In genomic region chr7:77791336-77791735, GRCh38 we compare ENCODE assay signal across 14 cellular contexts. TPM values are rescaled to one million over a fixed set of nuclear protein-coding genes. Genes with fewer than 3 reads are reported as not detected.
DNase-seq lines count a peak whose midpoint lies in the region; ATAC-seq, FAIRE-seq and TF ChIP-seq lines count a peak whose summit lies in the region.
"Had no signal": no experiment of that assay in that cellular context is flagged by ENCODE, and none has a peak within 500 bp of the region (broad histone marks: within the 10 kb centered on the region; RNA-seq: fewer than 3 reads in every experiment).

No MANE protein-coding gene starts in this region.

- TF ChIP-seq EP300 in HepG2 (IDR thresholded peaks at IDR 0.05; ENCODE audit: low read depth in 2 of 2, low read length in 2 of 2), result no peak
- TF ChIP-seq EP300 in HepG2 (CRISPR knock-in tag; IDR thresholded peaks at IDR 0.05; ENCODE audit: borderline replicate concordance), result no peak

- no peaks in the 10 kb centered on the region; the same call in 1 of the 2 replicates for H3K9me3 ChIP-seq in HepG2 (ENCODE audit: low read length)
- no peaks in the 10 kb centered on the region for H3K9me3 ChIP-seq in right lobe of liver
- H3K9me3 ChIP-seq in vagina, result no peaks in the 10 kb centered on the region
- no peaks in the 10 kb centered on the region for H3K9me3 ChIP-seq in T-helper 17 cell (ENCODE audit: control insufficient read depth, low read length, poor library complexity, severe bottlenecking)

- no peak overlapping the region for H3K9ac ChIP-seq in HepG2 (ENCODE audit: insufficient read depth, low read depth, low read length)

- H3K36me3 ChIP-seq in HepG2 (replicated peaks in 1 of 2; ENCODE audit: control insufficient read depth in 1 of 2, insufficient read depth in 2 of 2, low read length in 2 of 2) (peaks cover 0 to 6% of the 10 kb centered on the region in 2 experiments; a peak in 3 of 5 replicates), right lobe of liver (no peaks in the 10 kb centered on the region), vagina (no peaks in the 10 kb centered on the region)
- H3K36me3 ChIP-seq: brain microvascular endothelial cell had no signal

- peaks cover 16% of the 10 kb centered on the region for H3K4me1 Mint-ChIP-seq in T-helper 17 cell

- intact Hi-C loops in HepG2 (cut with micrococcal nuclease; ENCODE audit: unreplicated experiment), result no loop called here
- intact Hi-C loops in right lobe of liver (cut with DNase I), result no loop called here
- intact Hi-C loops in vagina (cut with DNase I), result no loop called here

- no peak overlapping the region for H3K4me2 ChIP-seq in HepG2 (ENCODE audit: low read depth, low read length)

- H3K27ac ChIP-seq in HepG2 (ENCODE audit: extremely low read length, insufficient read depth, low read length) (no peak overlapping the region), right lobe of liver (peak overlapping the region in 1 of 3 donors; percentile 8), epithelial cell of prostate (peak overlapping the region; percentile 19), vagina (peak overlapping the region; percentile 3)
- H3K27ac ChIP-seq: brain microvascular endothelial cell, foreskin keratinocyte had no signal

- TF ChIP-seq RAD21 in HepG2 (CRISPR knock-in tag; IDR thresholded peaks at IDR 0.05), result no peak

- no peaks in the 10 kb centered on the region for H4K20me1 ChIP-seq in HepG2 (ENCODE audit: insufficient read depth, low read length)

- no peak overlapping the region for H3K4me3 ChIP-seq in HepG2 (replicated peaks in 1 of 3; ENCODE audit: insufficient read depth in 1 of 3, low read depth in 2 of 3, low read length in 3 of 3)
- H3K4me3 ChIP-seq in right lobe of liver, result no peak overlapping the region
- H3K4me3 ChIP-seq in vagina, result no peak overlapping the region
- H3K4me3 ChIP-seq: spleen had no signal

- peaks cover 10% of the 10 kb centered on the region for H3K79me2 ChIP-seq in HepG2 (ENCODE audit: insufficient read depth, low read length)

- BruUV-seq in HepG2 (replicated peaks; lab: Mats Ljungman, UMichigan), result no TSS peak

- H3K27me3 ChIP-seq in HepG2 (ENCODE audit: control insufficient read depth in 1 of 2, insufficient read depth in 2 of 2, low read length in 2 of 2), result no peaks in the 10 kb centered on the region
- no peaks in the 10 kb centered on the region for H3K27me3 ChIP-seq in right lobe of liver
- H3K27me3 ChIP-seq in vagina, result no peaks in the 10 kb centered on the region
- H3K27me3 ChIP-seq: brain microvascular endothelial cell, foreskin keratinocyte, spleen had no signal

- no peak for TF ChIP-seq POLR2A in HepG2 (IDR thresholded peaks at IDR 0.05; ENCODE audit: insufficient read depth in 1 of 2, low read depth in 2 of 2, low read length in 2 of 2)
- TF ChIP-seq POLR2A in right lobe of liver (IDR thresholded peaks at IDR 0.05), result no peak
- TF ChIP-seq POLR2A in vagina (IDR thresholded peaks at IDR 0.05), result no peak

- TF ChIP-seq CTCF in HepG2 (CRISPR knock-in tag; IDR thresholded peaks at IDR 0.05) (no peak), right lobe of liver (IDR thresholded peaks at IDR 0.05) (no peak), vagina (IDR thresholded peaks at IDR 0.05) (no peak)

- 92% methylated on average over 6 of the region's 6 CpGs for WGBS in HepG2 (ENCODE audit: low lambda C conversion rate)
- 65% methylated on average over 6 of the region's 6 CpGs for WGBS in right lobe of liver (ENCODE audit: insufficient coverage, low coverage, low lambda C conversion rate, missing lambda C conversion rate)

- CTCF ChIA-PET in HepG2 (lab: Yijun Ruan, JAX; ENCODE audit: low intra/inter-chr PET ratio, low total read pairs), result no interaction called here

- no peak overlapping the region for H3K4me3 Mint-ChIP-seq in T-helper 17 cell

- POLR2A ChIA-PET in HepG2 (lab: Yijun Ruan, JAX), result no interaction called here

- no peak overlapping the region for H2AFZ ChIP-seq in HepG2 (ENCODE audit: low read length)

- no peaks in the 10 kb centered on the region for H3K27me3 Mint-ChIP-seq in T-helper 17 cell

- FAIRE-seq in HepG2 (lab: Jason Lieb, UNC), result no peak

- peaks cover 5% of the 10 kb centered on the region for H3K4me1 ChIP-seq in HepG2 (ENCODE audit: insufficient read depth, low read length)
- peaks cover 0 to 13% (median 0%) of the 10 kb centered on the region in 4 donors for H3K4me1 ChIP-seq in right lobe of liver
- H3K4me1 ChIP-seq in vagina, result peaks cover 17% of the 10 kb centered on the region
- H3K4me1 ChIP-seq: foreskin keratinocyte had no signal

- DNase-seq in HepG2 (ENCODE audit: low spot score), result no peak
- DNase-seq in right lobe of liver, result no peak
- peak; percentile 40 for DNase-seq in NCI-H460 (ENCODE audit: extremely low read depth, low read depth)
- DNase-seq in epithelial cell of prostate (ENCODE audit: low read depth, low spot score), result no peak
- DNase-seq in vagina (ENCODE audit: extremely low spot score in 2 of 2), result no peak
- DNase-seq in T-helper 17 cell, result no peak
- DNase-seq in NOMO-1 treated with dmso at 0.1 percent for 144 hours (lab: John Stamatoyannopoulos, UW; ENCODE audit: unreplicated experiment), result no peak
- DNase-seq: activated gamma-delta T cell treated with Interleukin-2 at 50 U/mL for 16 hours; brain microvascular endothelial cell; effector CD4-positive, alpha-beta T cell; foreskin keratinocyte; NCI-H524; spleen had no signal

- ATAC-seq in HepG2 (no peak), right lobe of liver (no peak), HG02642 (IDR thresholded peaks at IDR 0.05; ENCODE audit: poor library complexity, unreplicated experiment) (no peak), T-helper 17 cell (no peak)
- ATAC-seq: foreskin keratinocyte had no signal

- H3K27ac Mint-ChIP-seq in T-helper 17 cell, result no peak overlapping the region

- in situ Hi-C loops in HepG2 (cut with HindIII; ENCODE audit: extremely low pct_ligation_motif_present, low pct_unique_long_range_greater_than_20kb), result no loop called here

- H3K36me3 Mint-ChIP-seq in T-helper 17 cell (ENCODE audit: low read depth), result peaks cover 4% of the 10 kb centered on the region

TF ChIP-seq in HepG2, 621 proteins besides CTCF, POLR2A, EP300 and RAD21 (continues in another document):
- TF ChIP-seq ISX (CRISPR knock-in tag; conservative IDR thresholded peaks at IDR 0.05), result no peak

RNA-seq across cellular contexts. Expression of gene TMEM60, which starts 6.9 kb away (rescaled TPM):
- total RNA-seq in HepG2 (2016; rRNA removed; fragmentation: Illumina TruSeq; extraction: Trizol), result 25.6 and 26.9 TPM in 2 replicates
- total RNA-seq in HepG2 (2016; cell fraction: cytosol; rRNA removed; fragmentation: Illumina TruSeq; extraction: Trizol; ENCODE audit: low read depth), result 17.9 and 19.9 TPM in 2 replicates
- 26.6 and 27.6 TPM in 2 replicates for total RNA-seq in HepG2 (2016; cell fraction: insoluble cytoplasmic fraction; rRNA removed; fragmentation: Illumina TruSeq; extraction: Trizol)
- 31.1 and 33.1 TPM in 2 replicates for total RNA-seq in HepG2 (2016; cell fraction: membrane; rRNA removed; fragmentation: Illumina TruSeq; extraction: Trizol)
- total RNA-seq in HepG2 (2016; cell fraction: nucleus; rRNA removed; fragmentation: Illumina TruSeq; extraction: Trizol), result 15.4 and 16.4 TPM in 2 replicates
- polyA plus RNA-seq in HepG2 (2011; rRNA removed), result 20.8 and 27.7 TPM in 2 replicates
- 12.3 and 20.7 TPM in 2 replicates for polyA plus RNA-seq in HepG2 (2011; cell fraction: cytosol; rRNA removed)
- polyA plus RNA-seq in HepG2 (2011; cell fraction: nucleus; rRNA removed), result 3.3 and 4.4 TPM in 2 replicates
- 20.8 and 25.5 TPM in 2 replicates for polyA plus RNA-seq in HepG2 (2012)
- 18.6 and 27.4 TPM in 2 replicates for polyA plus RNA-seq in HepG2 (2016; cell fraction: cytosol; fragmentation: Illumina TruSeq; extraction: Trizol; ENCODE audit: low read depth)
- 32.4 and 33.8 TPM in 2 replicates for polyA plus RNA-seq in HepG2 (2016; cell fraction: insoluble cytoplasmic fraction; fragmentation: Illumina TruSeq; extraction: Trizol; ENCODE audit: low read depth)
- polyA plus RNA-seq in HepG2 (2016; cell fraction: membrane; fragmentation: Illumina TruSeq; extraction: Trizol; ENCODE audit: low read depth), result 30.4 and 37.5 TPM in 2 replicates
- polyA plus RNA-seq in HepG2 (2016; cell fraction: nucleus; fragmentation: Illumina TruSeq; extraction: Trizol; ENCODE audit: insufficient read depth, low read depth), result 23.7 and 24.2 TPM in 2 replicates
- polyA minus RNA-seq in HepG2 (2011; rRNA and poly(A)+ RNA removed; ENCODE audit: low replicate concordance), result 6.9 and 8.6 TPM in 2 replicates
- polyA minus RNA-seq in HepG2 (2011; cell fraction: cytosol; rRNA and poly(A)+ RNA removed), result 5.4 and 6.6 TPM in 2 replicates
- polyA minus RNA-seq in HepG2 (2011; cell fraction: nucleus; rRNA and poly(A)+ RNA removed), result 3.6 and 5.1 TPM in 2 replicates
- total RNA-seq in right lobe of liver, result 10 to 100 TPM in 1 of 6 experiments, 1 to 10 TPM in 5; 6.6 to 10.4 (median 8.0) TPM
- 33.5 and 37.0 TPM in 2 replicates for total RNA-seq in NCI-H460 (2014; rRNA removed; shearing (Covaris generic))
- polyA plus RNA-seq in NCI-H460 (2014; cell fraction: nucleus; rRNA removed), result 17.7 and 27.7 TPM in 2 replicates
- total RNA-seq in vagina, result 13.5 TPM
- total RNA-seq in T-helper 17 cell, result 1 to 10 TPM; 5.0 to 6.3 TPM

RNA-seq across cellular contexts. Expression of gene PHTF2, which starts 7.2 kb away (rescaled TPM):
- total RNA-seq in HepG2 (2016; rRNA removed; fragmentation: Illumina TruSeq; extraction: Trizol) (9.2 and 10.2 TPM in 2 replicates), right lobe of liver (1 to 10 TPM; 2.4 to 6.8 (median 5.5) TPM), vagina (12.0 TPM), T-helper 17 cell (10 to 100 TPM; 68.1 to 69.9 TPM)
- total RNA-seq in HepG2 (2016; cell fraction: cytosol; rRNA removed; fragmentation: Illumina TruSeq; extraction: Trizol; ENCODE audit: low read depth), result 1.7 and 2.2 TPM in 2 replicates
- 7.8 and 9.8 TPM in 2 replicates for total RNA-seq in HepG2 (2016; cell fraction: insoluble cytoplasmic fraction; rRNA removed; fragmentation: Illumina TruSeq; extraction: Trizol)
- total RNA-seq in HepG2 (2016; cell fraction: membrane; rRNA removed; fragmentation: Illumina TruSeq; extraction: Trizol), result 6.1 and 6.8 TPM in 2 replicates
- total RNA-seq in HepG2 (2016; cell fraction: nucleus; rRNA removed; fragmentation: Illumina TruSeq; extraction: Trizol), result 13.9 and 15.6 TPM in 2 replicates
- polyA plus RNA-seq in HepG2 (2011; rRNA removed), result 4.3 and 7.4 TPM in 2 replicates
- polyA plus RNA-seq in HepG2 (2011; cell fraction: cytosol; rRNA removed), result 2.8 and 3.6 TPM in 2 replicates
- polyA plus RNA-seq in HepG2 (2011; cell fraction: nucleus; rRNA removed), result 2.2 and 3.6 TPM in 2 replicates
- polyA plus RNA-seq in HepG2 (2012), result 4.2 and 5.9 TPM in 2 replicates
- polyA plus RNA-seq in HepG2 (2016; cell fraction: cytosol; fragmentation: Illumina TruSeq; extraction: Trizol; ENCODE audit: low read depth), result 1.4 and 1.7 TPM in 2 replicates
- 4.1 and 4.6 TPM in 2 replicates for polyA plus RNA-seq in HepG2 (2016; cell fraction: insoluble cytoplasmic fraction; fragmentation: Illumina TruSeq; extraction: Trizol; ENCODE audit: low read depth)
- 2.7 TPM in 2 replicates for polyA plus RNA-seq in HepG2 (2016; cell fraction: membrane; fragmentation: Illumina TruSeq; extraction: Trizol; ENCODE audit: low read depth)
- polyA plus RNA-seq in HepG2 (2016; cell fraction: nucleus; fragmentation: Illumina TruSeq; extraction: Trizol; ENCODE audit: insufficient read depth, low read depth), result 12.9 and 13.8 TPM in 2 replicates
- 5.8 and 9.3 TPM in 2 replicates for polyA minus RNA-seq in HepG2 (2011; rRNA and poly(A)+ RNA removed; ENCODE audit: low replicate concordance)
- 6.3 and 7.1 TPM in 2 replicates for polyA minus RNA-seq in HepG2 (2011; cell fraction: cytosol; rRNA and poly(A)+ RNA removed)
- polyA minus RNA-seq in HepG2 (2011; cell fraction: nucleus; rRNA and poly(A)+ RNA removed), result 16.0 and 16.5 TPM in 2 replicates
- total RNA-seq in NCI-H460 (2014; rRNA removed; shearing (Covaris generic)), result 29.5 and 37.4 TPM in 2 replicates
- 24.5 and 32.2 TPM in 2 replicates for polyA plus RNA-seq in NCI-H460 (2014; cell fraction: nucleus; rRNA removed)
